In genomic region chr13:92017737-92018136, GRCh38 we compare ENCODE assay signal across 26 cellular contexts.
DNase-seq lines count a peak whose midpoint lies in the region; ATAC-seq, FAIRE-seq and TF ChIP-seq lines count a peak whose summit lies in the region.
"Had no signal": no experiment of that assay in that cellular context is flagged by ENCODE, and none has a peak within 500 bp of the region (broad histone marks: within the 10 kb centered on the region; RNA-seq: fewer than 3 reads in every experiment).

No MANE protein-coding gene starts in this region.

- no peaks in the 10 kb centered on the region for H3K36me3 ChIP-seq in H1 (ENCODE audit: control insufficient read depth in 2 of 4, insufficient read depth in 4 of 4, low read length in 3 of 4)
- H3K36me3 ChIP-seq: BE2C; BLaER1 treated with 17β-estradiol and CSF1 and Interleukin-3, amounts not matched to agents 10 nM and 100 nM had no signal

- TF ChIP-seq CTCF in H9 (conservative IDR thresholded peaks at IDR 0.05) (no peak), H1 (IDR thresholded peaks at IDR 0.05; ENCODE audit: control extremely low read depth in 1 of 3, insufficient read depth in 1 of 3, low read depth in 1 of 3, low read length in 3 of 3) (no peak)

- no peaks in the 10 kb centered on the region for H3K9me3 ChIP-seq in H9 (ENCODE audit: control insufficient read depth, low read depth, low read length)
- H3K9me3 ChIP-seq in H1 (ENCODE audit: insufficient read depth in 2 of 2, low read depth in 1 of 2, low read length in 1 of 2), result no peaks in the 10 kb centered on the region
- H3K9me3 ChIP-seq: A549, BE2C had no signal

- H3K18ac ChIP-seq in H9 (ENCODE audit: insufficient read length, low read depth, low read length) (no peak overlapping the region), H1 (ENCODE audit: extremely low read depth, low read length) (no peak overlapping the region)

- H3K79me1 ChIP-seq in H9 (ENCODE audit: insufficient read depth, low read depth, low read length, poor library complexity, severe bottlenecking) (no peaks in the 10 kb centered on the region), H1 (ENCODE audit: low read depth, low read length) (no peaks in the 10 kb centered on the region)

- H2BK5ac ChIP-seq in H9 (ENCODE audit: insufficient read length, low read length) (peak overlapping the region; percentile 89), H1 (ENCODE audit: low read depth, low read length) (no peak overlapping the region)

- no peak overlapping the region for H3K4me3 Mint-ChIP-seq in H9
- no peak overlapping the region for H3K4me3 Mint-ChIP-seq in activated naive CD8-positive, alpha-beta T cell treated with anti-CD3 and anti-CD28 coated beads for 36 hours
- no peak overlapping the region for H3K4me3 Mint-ChIP-seq in activated T-helper 2 cell treated with anti-CD3 and anti-CD28 coated beads, Interferon-gamma antibody, Interleukin-2, Interleukin-4, amounts not matched to agents 10 μg/mL and 5 μg/mL and 100 μg/mL, durations not matched to agents 14 hours and 24 hours and 36 hours (ENCODE audit: low read depth)
- H3K4me3 Mint-ChIP-seq in activated CD8-positive, alpha-beta memory T cell treated with anti-CD3 and anti-CD28 coated beads, Interleukin-2, amount 10 ng/mL, durations not matched to agents 7 days and 5 days, result no peak overlapping the region
- H3K4me3 Mint-ChIP-seq: CD14-positive monocyte; CD4-positive, alpha-beta T cell; CD8-positive, alpha-beta memory T cell; HFFc6 had no signal

- H2BK15ac ChIP-seq in H9 (ENCODE audit: low read depth, low read length) (no peak overlapping the region), H1 (ENCODE audit: low read length) (no peak overlapping the region)

- CTCF ChIA-PET in H1 (lab: Charles Lee; ENCODE audit: partially characterized antibody), result no interaction called here
- CTCF ChIA-PET in activated CD8-positive, alpha-beta memory T cell treated with anti-CD3 and anti-CD28 coated beads, Interleukin-2, amount 10 ng/mL, durations not matched to agents 7 days and 5 days (lab: Charles Lee), result no interaction called here

- POLR2A ChIA-PET in H1 (lab: Charles Lee; ENCODE audit: partially characterized antibody), result no interaction called here

- no peak overlapping the region for H3K14ac ChIP-seq in H9 (ENCODE audit: insufficient read depth, low read length)
- no peak overlapping the region for H3K14ac ChIP-seq in H1 (ENCODE audit: insufficient read length)

- H3K23ac ChIP-seq in H9 (ENCODE audit: insufficient read length, low read depth, low read length) (no peak overlapping the region), H1 (ENCODE audit: insufficient read length) (peak overlapping the region; percentile 89)

- ATAC-seq in activated CD8-positive, alpha-beta memory T cell treated with anti-CD3 and anti-CD28 coated beads, Interleukin-2, amount 10 ng/mL, durations not matched to agents 7 days and 5 days, result no peak
- ATAC-seq: A549, GM12878, HCT116 had no signal

- H3K56ac ChIP-seq in H9 (ENCODE audit: insufficient read length, low read depth, low read length) (no peak overlapping the region), H1 (replicated peaks; ENCODE audit: insufficient read length, low read depth, low read length) (no peak overlapping the region)

- H2AK5ac ChIP-seq in H9 (ENCODE audit: insufficient read length, low read length) (no peak overlapping the region), H1 (ENCODE audit: low read depth, low read length) (no peak overlapping the region)

- TF ChIP-seq POLR2A in GM12891 (IDR thresholded peaks at IDR 0.05; ENCODE audit: low read depth, low read length) (no peak), H1 (IDR thresholded peaks at IDR 0.05; ENCODE audit: control extremely low read depth in 1 of 2, low read depth in 2 of 2, low read length in 2 of 2) (no peak)

- DNase-seq in GM12891 (ENCODE audit: insufficient read length, low spot score) (no peak), H9 (no peak), H1 (ENCODE audit: low read depth in 1 of 2, low spot score in 2 of 2) (no peak), urothelium cell line (ENCODE audit: low spot score) (no peak)
- DNase-seq in activated naive CD8-positive, alpha-beta T cell treated with anti-CD3 and anti-CD28 coated beads for 36 hours, result no peak
- DNase-seq in activated T-helper 2 cell treated with anti-CD3 and anti-CD28 coated beads, Interferon-gamma antibody, Interleukin-2, Interleukin-4, amounts not matched to agents 10 μg/mL and 5 μg/mL and 100 μg/mL, durations not matched to agents 14 hours and 24 hours and 36 hours (ENCODE audit: low spot score), result no peak
- no peak for DNase-seq in activated CD8-positive, alpha-beta memory T cell treated with anti-CD3 and anti-CD28 coated beads, Interleukin-2, amount 10 ng/mL, durations not matched to agents 7 days and 5 days
- DNase-seq: 8988T; ACHN; AML-193; BE2C; CD4-positive, alpha-beta T cell; CD8-positive, alpha-beta memory T cell; DMS 273 treated with DMSO at 0.1 percent for 48 hours; DMS79; EL; GDM1; GOT3; H7; HFFc6 had no signal

- WGBS in H9 (ENCODE audit: extremely low coverage, insufficient read length, low lambda C conversion rate), result no CpG with 5 or more reads among the region's 13 CpGs
- 98% methylated on average over 13 of the region's 13 CpGs; no CpG with 5 or more reads in 1 of the 2 experiments for WGBS in H1 (ENCODE audit: extremely low coverage in 1 of 2, insufficient coverage in 1 of 2, insufficient read length in 1 of 2, insufficient replicate concordance in 2 of 2, low coverage in 1 of 2, low lambda C conversion rate in 2 of 2, missing lambda C conversion rate in 1 of 2), 2 experiments

- no peak overlapping the region for H2BK12ac ChIP-seq in H9 (ENCODE audit: insufficient read length, low read depth, low read length)
- H2BK12ac ChIP-seq in H1 (ENCODE audit: low read depth, low read length), result no peak overlapping the region

- H3K4me1 ChIP-seq in H9 (ENCODE audit: insufficient read depth, low read length) (no peaks in the 10 kb centered on the region), H1 (replicated peaks in 1 of 4; ENCODE audit: control insufficient read depth in 3 of 4, insufficient read depth in 4 of 4, low read length in 3 of 4) (no peaks in the 10 kb centered on the region)
- H3K4me1 ChIP-seq: A549; BE2C; BLaER1 treated with 17β-estradiol and CSF1 and Interleukin-3, amounts not matched to agents 10 nM and 100 nM had no signal

- peak overlapping the region; percentile 95 for H4K8ac ChIP-seq in H9 (replicated peaks; ENCODE audit: insufficient read length, low read depth, low read length)
- peak overlapping the region; percentile 51; the same call in 1 of the 2 replicates for H4K8ac ChIP-seq in H1 (ENCODE audit: extremely low read depth, insufficient read depth, low read length)

- no peak overlapping the region for H2BK120ac ChIP-seq in H9 (ENCODE audit: low read depth, low read length, poor library complexity, severe bottlenecking)
- no peak overlapping the region for H2BK120ac ChIP-seq in H1 (replicated peaks; ENCODE audit: low read depth, low read length)

- H3T11ph ChIP-seq in H9 (ENCODE audit: low read length), result no peak overlapping the region

- no peaks in the 10 kb centered on the region; the same call in 1 of the 2 replicates for H3K27me3 Mint-ChIP-seq in H9 (ENCODE audit: low read depth)
- H3K27me3 Mint-ChIP-seq in activated naive CD8-positive, alpha-beta T cell treated with anti-CD3 and anti-CD28 coated beads for 36 hours, result no peaks in the 10 kb centered on the region
- no peaks in the 10 kb centered on the region for H3K27me3 Mint-ChIP-seq in activated T-helper 2 cell treated with anti-CD3 and anti-CD28 coated beads, Interferon-gamma antibody, Interleukin-2, Interleukin-4, amounts not matched to agents 10 μg/mL and 5 μg/mL and 100 μg/mL, durations not matched to agents 14 hours and 24 hours and 36 hours (ENCODE audit: low read depth)
- H3K27me3 Mint-ChIP-seq in activated CD8-positive, alpha-beta memory T cell treated with anti-CD3 and anti-CD28 coated beads, Interleukin-2, amount 10 ng/mL, durations not matched to agents 7 days and 5 days, result no peaks in the 10 kb centered on the region
- H3K27me3 Mint-ChIP-seq: CD4-positive, alpha-beta T cell; CD8-positive, alpha-beta memory T cell had no signal

- H3K4ac ChIP-seq in H9 (ENCODE audit: low read depth, low read length) (no peak overlapping the region), H1 (replicated peaks; ENCODE audit: insufficient read length, low read depth, low read length) (no peak overlapping the region)

- no peak overlapping the region for H4K91ac ChIP-seq in H9 (ENCODE audit: insufficient read length, low read depth, low read length)
- no peak overlapping the region for H4K91ac ChIP-seq in H1 (replicated peaks; ENCODE audit: insufficient read length, low read length)

- intact Hi-C loops in activated T-helper 2 cell treated with anti-CD3 and anti-CD28 coated beads, Interferon-gamma antibody, Interleukin-2, Interleukin-4, amounts not matched to agents 10 μg/mL and 5 μg/mL and 100 μg/mL, durations not matched to agents 14 hours and 24 hours and 36 hours (cut with micrococcal nuclease), result no loop called here

- no peaks in the 10 kb centered on the region for H3K4me1 Mint-ChIP-seq in H9
- no peaks in the 10 kb centered on the region for H3K4me1 Mint-ChIP-seq in activated naive CD8-positive, alpha-beta T cell treated with anti-CD3 and anti-CD28 coated beads for 36 hours
- no peaks in the 10 kb centered on the region for H3K4me1 Mint-ChIP-seq in activated T-helper 2 cell treated with anti-CD3 and anti-CD28 coated beads, Interferon-gamma antibody, Interleukin-2, Interleukin-4, amounts not matched to agents 10 μg/mL and 5 μg/mL and 100 μg/mL, durations not matched to agents 14 hours and 24 hours and 36 hours (ENCODE audit: low read depth)
- no peaks in the 10 kb centered on the region for H3K4me1 Mint-ChIP-seq in activated CD8-positive, alpha-beta memory T cell treated with anti-CD3 and anti-CD28 coated beads, Interleukin-2, amount 10 ng/mL, durations not matched to agents 7 days and 5 days
- H3K4me1 Mint-ChIP-seq: CD14-positive monocyte; CD8-positive, alpha-beta memory T cell had no signal

- FAIRE-seq in GM12891 (lab: Jason Lieb, UNC) (peak; percentile 40), H1 (lab: Jason Lieb, UNC) (no peak), urothelium cell line (lab: Jason Lieb, UNC) (peak; percentile 88)
- FAIRE-seq: A549, D721Med, GM12878 had no signal

- peak overlapping the region; percentile 76 for H4K5ac ChIP-seq in H9 (ENCODE audit: insufficient read length, low read depth, low read length)
- no peak overlapping the region for H4K5ac ChIP-seq in H1 (ENCODE audit: insufficient read length, low read depth, low read length)

- no peaks in the 10 kb centered on the region for H3K36me3 Mint-ChIP-seq in H9 (ENCODE audit: insufficient read depth in 1 of 3, low read depth in 3 of 3)
- H3K36me3 Mint-ChIP-seq in activated naive CD8-positive, alpha-beta T cell treated with anti-CD3 and anti-CD28 coated beads for 36 hours, result no peaks in the 10 kb centered on the region
- H3K36me3 Mint-ChIP-seq in activated T-helper 2 cell treated with anti-CD3 and anti-CD28 coated beads, Interferon-gamma antibody, Interleukin-2, Interleukin-4, amounts not matched to agents 10 μg/mL and 5 μg/mL and 100 μg/mL, durations not matched to agents 14 hours and 24 hours and 36 hours (ENCODE audit: low read depth), result no peaks in the 10 kb centered on the region
- no peaks in the 10 kb centered on the region for H3K36me3 Mint-ChIP-seq in activated CD8-positive, alpha-beta memory T cell treated with anti-CD3 and anti-CD28 coated beads, Interleukin-2, amount 10 ng/mL, durations not matched to agents 7 days and 5 days
- H3K36me3 Mint-ChIP-seq: CD14-positive monocyte; CD8-positive, alpha-beta memory T cell had no signal

- H3K27me3 ChIP-seq in H9 (ENCODE audit: insufficient read depth, low read length) (no peaks in the 10 kb centered on the region), H1 (replicated peaks in 1 of 4; ENCODE audit: control insufficient read depth in 3 of 4, extremely low read depth in 1 of 4, insufficient read depth in 3 of 4, low read length in 3 of 4) (no peaks in the 10 kb centered on the region; a peak in 1 of 7 replicates)
- H3K27me3 ChIP-seq: BE2C; BLaER1 treated with 17β-estradiol and CSF1 and Interleukin-3, amounts not matched to agents 10 nM and 100 nM had no signal

- no peak overlapping the region for H3K4me3 ChIP-seq in H1 (ENCODE audit: extremely low read depth in 1 of 4, insufficient read depth in 2 of 4, low read depth in 3 of 4, low read length in 4 of 4)
- H3K4me3 ChIP-seq: A549; BLaER1 treated with 17β-estradiol and CSF1 and Interleukin-3, amounts not matched to agents 10 nM and 100 nM; GM12878 had no signal

- no peaks in the 10 kb centered on the region for H3K23me2 ChIP-seq in H9 (ENCODE audit: insufficient read length, low read depth, low read length, poor library complexity, severe bottlenecking)
- H3K23me2 ChIP-seq in H1 (ENCODE audit: low read depth, low read length), result no peaks in the 10 kb centered on the region

- H2BK20ac ChIP-seq in H9 (ENCODE audit: low read depth, low read length, poor library complexity, severe bottlenecking) (no peak overlapping the region), H1 (ENCODE audit: low read length) (no peak overlapping the region)

- H3K27ac ChIP-seq in H9 (ENCODE audit: insufficient read length, low read depth, low read length) (no peak overlapping the region), H1 (ENCODE audit: low read depth, low read length) (no peak overlapping the region)
- H3K27ac ChIP-seq: A549; BLaER1 treated with 17β-estradiol and CSF1 and Interleukin-3, amounts not matched to agents 10 nM and 100 nM had no signal

- no peaks in the 10 kb centered on the region for H3K79me2 ChIP-seq in H9 (ENCODE audit: insufficient read depth, low read length)
- H3K79me2 ChIP-seq in H1 (ENCODE audit: control insufficient read depth in 1 of 2, insufficient read depth in 2 of 2, low read length in 2 of 2), result peaks cover 0 to 3% of the 10 kb centered on the region in 2 experiments; a peak in 1 of 4 replicates

- TF ChIP-seq EP300 in H1 (IDR thresholded peaks at IDR 0.05; ENCODE audit: borderline replicate concordance in 1 of 2, low read depth in 2 of 2, low read length in 2 of 2), result no peak

- H3K9ac ChIP-seq in H9 (ENCODE audit: extremely low read depth, insufficient read length, low read length), result no peak overlapping the region
- H3K9ac ChIP-seq in H1 (replicated peaks in 1 of 4; ENCODE audit: extremely low read depth in 1 of 4, low read depth in 3 of 4, low read length in 3 of 4), result no peak overlapping the region
- H3K9ac ChIP-seq: BLaER1 treated with 17β-estradiol and CSF1 and Interleukin-3, amounts not matched to agents 10 nM and 100 nM had no signal

- H3K9me3 Mint-ChIP-seq in H9, result peaks cover 0 to 4% of the 10 kb centered on the region in 2 experiments; a peak in 2 of 5 replicates
- peaks cover 3% of the 10 kb centered on the region for H3K9me3 Mint-ChIP-seq in activated naive CD8-positive, alpha-beta T cell treated with anti-CD3 and anti-CD28 coated beads for 36 hours
- H3K9me3 Mint-ChIP-seq in activated T-helper 2 cell treated with anti-CD3 and anti-CD28 coated beads, Interferon-gamma antibody, Interleukin-2, Interleukin-4, amounts not matched to agents 10 μg/mL and 5 μg/mL and 100 μg/mL, durations not matched to agents 14 hours and 24 hours and 36 hours, result peaks cover 5% of the 10 kb centered on the region
- peaks cover 3% of the 10 kb centered on the region for H3K9me3 Mint-ChIP-seq in activated CD8-positive, alpha-beta memory T cell treated with anti-CD3 and anti-CD28 coated beads, Interleukin-2, amount 10 ng/mL, durations not matched to agents 7 days and 5 days (ENCODE audit: low read depth)

- no peak overlapping the region for H2AFZ ChIP-seq in H9 (ENCODE audit: low read length)
- H2AFZ ChIP-seq in H1 (ENCODE audit: low read length), result no peak overlapping the region

- H3K27ac Mint-ChIP-seq in H9, result 0 out of 7 replicates have a peak overlapping the region, but pooled peaks of 1 of the 3 experiments have one; percentile 22
- no peak overlapping the region for H3K27ac Mint-ChIP-seq in activated naive CD8-positive, alpha-beta T cell treated with anti-CD3 and anti-CD28 coated beads for 36 hours
- H3K27ac Mint-ChIP-seq in activated T-helper 2 cell treated with anti-CD3 and anti-CD28 coated beads, Interferon-gamma antibody, Interleukin-2, Interleukin-4, amounts not matched to agents 10 μg/mL and 5 μg/mL and 100 μg/mL, durations not matched to agents 14 hours and 24 hours and 36 hours, result no peak overlapping the region
- H3K27ac Mint-ChIP-seq in activated CD8-positive, alpha-beta memory T cell treated with anti-CD3 and anti-CD28 coated beads, Interleukin-2, amount 10 ng/mL, durations not matched to agents 7 days and 5 days, result no peak overlapping the region
- H3K27ac Mint-ChIP-seq: CD14-positive monocyte; CD4-positive, alpha-beta T cell; CD8-positive, alpha-beta memory T cell; HFFc6 had no signal

- H3K4me2 ChIP-seq in H9 (ENCODE audit: insufficient read depth, insufficient read length, low read length), result no peak overlapping the region
- H3K4me2 ChIP-seq in H1 (ENCODE audit: insufficient read depth in 1 of 2, low read depth in 2 of 2, low read length in 2 of 2), result no peak overlapping the region
- H3K4me2 ChIP-seq: A549; BLaER1 treated with 17β-estradiol and CSF1 and Interleukin-3, amounts not matched to agents 10 nM and 100 nM had no signal

- no peaks in the 10 kb centered on the region for H4K20me1 ChIP-seq in H9 (ENCODE audit: control insufficient read depth, insufficient read depth, insufficient read length)
- peaks cover 0 to 3% of the 10 kb centered on the region in 2 experiments for H4K20me1 ChIP-seq in H1 (replicated peaks in 1 of 2; ENCODE audit: control insufficient read depth in 1 of 2, insufficient read depth in 2 of 2, low read length in 2 of 2)
- H4K20me1 ChIP-seq: BLaER1 treated with 17β-estradiol and CSF1 and Interleukin-3, amounts not matched to agents 10 nM and 100 nM had no signal

- TF ChIP-seq RAD21 in H1 (IDR thresholded peaks at IDR 0.05 in 1 of 2, conservative IDR thresholded peaks at IDR 0.05 in 1 of 2; ENCODE audit: low read depth in 2 of 2, low read length in 2 of 2), result no peak
